8 cellular contexts compared by ENCODE assay signal in the genomic region with DNA sequence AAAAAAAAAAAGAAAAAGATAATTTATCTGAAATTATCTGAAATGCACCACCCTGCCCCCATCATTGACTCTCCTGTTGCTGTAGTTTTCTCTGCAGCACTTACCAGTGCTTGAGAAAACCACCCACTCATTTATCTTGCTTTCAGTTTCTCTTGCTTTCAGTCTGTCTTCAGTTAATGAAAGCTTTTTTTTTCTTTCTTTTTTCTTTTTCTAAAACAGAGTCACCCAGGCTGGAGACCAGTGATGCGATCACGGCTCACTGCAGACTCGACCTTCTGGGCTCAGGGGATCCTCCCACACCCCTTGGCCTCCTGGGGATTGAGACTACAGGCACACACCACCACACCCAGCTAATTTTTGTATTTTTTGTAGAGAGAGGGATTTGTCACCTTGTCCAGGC. TPM values are rescaled to one million over a fixed set of nuclear protein-coding genes. Genes with fewer than 3 reads are reported as not detected.
A peak's percentile ranks its signal among the peaks of the same experiment; 100 is the strongest.
DNase-seq lines count a peak whose midpoint lies in the region; ATAC-seq and TF ChIP-seq lines count a peak whose summit lies in the region.

No MANE protein-coding gene starts in this region.

- TF ChIP-seq POLR2A in breast epithelium (IDR thresholded peaks at IDR 0.05), result no peak

- in situ Hi-C loops in mammary epithelial cell (cut with MboI; ENCODE audit: low sequenced_read_pairs in 2 of 2), result no loop called here

- intact Hi-C loops in breast epithelium (cut with DNase I; ENCODE audit: low total_unique reads), result no loop called here
- intact Hi-C loops in mammary epithelial cell (cut with micrococcal nuclease), result no loop called here

- H3K4me3 Mint-ChIP-seq in osteocyte (ENCODE audit: unreplicated experiment), result peak overlapping the region; percentile 50

- no peak overlapping the region for H3K4me2 ChIP-seq in mammary epithelial cell (ENCODE audit: insufficient read depth, low read depth, low read length)

- dilution Hi-C loops in mammary epithelial cell (cut with HindIII; ENCODE audit: low sequenced_read_pairs), result no loop called here

- no peak overlapping the region for H2AFZ ChIP-seq in mammary epithelial cell (ENCODE audit: low read depth, low read length)

- H3K4me1 ChIP-seq in breast epithelium (no peaks in the 10 kb centered on the region), mammary epithelial cell (ENCODE audit: insufficient read depth, low read length) (peaks cover 15% of the 10 kb centered on the region)

- ATAC-seq in HG03457 (IDR thresholded peaks at IDR 0.05; ENCODE audit: unreplicated experiment), result peak; percentile 61

- no peak overlapping the region for H3K9ac ChIP-seq in mammary epithelial cell (ENCODE audit: insufficient read depth, low read length)

- H3K9me3 ChIP-seq in breast epithelium (no peaks in the 10 kb centered on the region), mammary epithelial cell (replicated peaks; ENCODE audit: insufficient read depth, low read length) (no peaks in the 10 kb centered on the region)

- H3K9me3 Mint-ChIP-seq in osteocyte (ENCODE audit: unreplicated experiment), result no peaks in the 10 kb centered on the region

- H3K4me3 ChIP-seq in breast epithelium (no peak overlapping the region), mammary epithelial cell (replicated peaks in 1 of 3; ENCODE audit: insufficient read depth in 1 of 3, low read depth in 2 of 3, low read length in 3 of 3) (no peak overlapping the region)

- no peak for TF ChIP-seq CTCF in breast epithelium (IDR thresholded peaks at IDR 0.05)
- no peak for TF ChIP-seq CTCF in mammary epithelial cell (conservative IDR thresholded peaks at IDR 0.05 in 1 of 2, IDR thresholded peaks at IDR 0.05 in 1 of 2; ENCODE audit: extremely low read depth in 1 of 2, insufficient read depth in 1 of 2, low read depth in 1 of 2, low read length in 2 of 2)
- TF ChIP-seq CTCF in osteocyte (IDR thresholded peaks at IDR 0.05), result no peak

- no peaks in the 10 kb centered on the region for H4K20me1 ChIP-seq in mammary epithelial cell (ENCODE audit: insufficient read depth, low read length)

- H3K27ac ChIP-seq in breast epithelium (peak overlapping the region; percentile 37 to 75), mammary epithelial cell (ENCODE audit: insufficient read depth, low read depth, low read length) (no peak overlapping the region)

- CTCF ChIA-PET in mammary epithelial cell (lab: Charles Lee; ENCODE audit: low non-redundant PET), result no interaction called here

- no peaks in the 10 kb centered on the region for H3K27me3 ChIP-seq in breast epithelium
- no peaks in the 10 kb centered on the region for H3K27me3 ChIP-seq in mammary epithelial cell (ENCODE audit: insufficient read depth, low read length)

- H3K36me3 Mint-ChIP-seq in osteocyte (ENCODE audit: unreplicated experiment), result no peaks in the 10 kb centered on the region

- peaks cover 14% of the 10 kb centered on the region for H3K4me1 Mint-ChIP-seq in osteocyte (ENCODE audit: unreplicated experiment)

- no peaks in the 10 kb centered on the region for H3K79me2 ChIP-seq in mammary epithelial cell (ENCODE audit: insufficient read depth, low read length)

- H3K36me3 ChIP-seq in breast epithelium, result no peaks in the 10 kb centered on the region
- H3K36me3 ChIP-seq in mammary epithelial cell (ENCODE audit: insufficient read depth, low read length), result no peaks in the 10 kb centered on the region

- WGBS in mammary epithelial cell (ENCODE audit: low coverage, missing lambda C conversion rate), result 50% methylated on average over 3 of the region's 3 CpGs

- BruUV-seq in mammary epithelial cell (replicated peaks; lab: Mats Ljungman, UMichigan), result no TSS peak

- H3K27me3 Mint-ChIP-seq in osteocyte (ENCODE audit: unreplicated experiment), result no peaks in the 10 kb centered on the region

- DNase-seq in breast epithelium (ENCODE audit: low spot score in 2 of 2), result no peak
- DNase-seq in mammary epithelial cell, result no peak
- DNase-seq in activated CD8-positive, alpha-beta memory T cell treated with anti-CD3 and anti-CD28 coated beads, Interleukin-2, amount 50 U/mL, for 48 hours, result peak; percentile 69
- no peak for DNase-seq in osteocyte (ENCODE audit: extremely low spot score, unreplicated experiment)
- no peak for DNase-seq in NCI-H524 treated with DMSO at 0.1 percent for 48 hours (lab: John Stamatoyannopoulos, UW)
- no peak for DNase-seq in RKO (ENCODE audit: low spot score)
- DNase-seq in putamen (ENCODE audit: low spot score), result no peak

- peak overlapping the region; percentile 46 for H3K27ac Mint-ChIP-seq in osteocyte (ENCODE audit: unreplicated experiment)

RNA-seq across cellular contexts. Expression of a gene that starts 4.3 kb away (rescaled TPM):
- total RNA-seq in breast epithelium, result 100 to 1,000 TPM in 1 of 3 donors, 10 to 100 TPM in 2; 33.4 to 101 (median 92.8) TPM
- total RNA-seq in mammary epithelial cell, result 10 to 100 TPM in 1 of 2 donors, 1 to 10 TPM in 1; 9.8 to 12.0 TPM
- 24.4 TPM for polyA plus RNA-seq in mammary epithelial cell
- polyA minus RNA-seq in mammary epithelial cell, result 44.7 TPM
- 1.3 and 1.6 TPM in 2 replicates for total RNA-seq in osteocyte

RNA-seq across cellular contexts. Expression of a gene that starts 15.5 kb away (rescaled TPM):
- 10 to 100 TPM in 2 of 3 donors, 1 to 10 TPM in 1; 8.5 to 35.4 (median 23.3) TPM for total RNA-seq in breast epithelium
- total RNA-seq in mammary epithelial cell, result 10 to 100 TPM in 1 of 2 donors, 1 to 10 TPM in 1; 7.4 to 18.5 TPM
- 4.3 TPM for polyA plus RNA-seq in mammary epithelial cell
- 3.7 TPM for polyA minus RNA-seq in mammary epithelial cell
- total RNA-seq in osteocyte, result 18.2 and 18.3 TPM in 2 replicates

RNA-seq across cellular contexts. Expression of a gene that starts 22.7 kb away (rescaled TPM):
- total RNA-seq in breast epithelium (10 to 100 TPM; 31.7 to 38.0 (median 37.3) TPM), mammary epithelial cell (10 to 100 TPM; 34.7 to 71.2 TPM), osteocyte (49.2 and 49.9 TPM in 2 replicates)
- polyA plus RNA-seq in mammary epithelial cell, result 93.0 TPM
- 70.5 TPM for polyA minus RNA-seq in mammary epithelial cell

RNA-seq across cellular contexts. Expression of a gene that starts 43.1 kb away (rescaled TPM):
- total RNA-seq in breast epithelium (100 to 1,000 TPM in 1 of 3 donors, 10 to 100 TPM in 1, 1 to 10 TPM in 1; 2.2 to 106 (median 74.3) TPM), mammary epithelial cell (10 to 100 TPM in 1 of 2 donors, not detected in 1; 35.3 TPM), osteocyte (8.1 and 9.9 TPM in 2 replicates)
- polyA plus RNA-seq in mammary epithelial cell, result 0.03 TPM
- not detected for polyA minus RNA-seq in mammary epithelial cell

RNA-seq across cellular contexts. Expression of a gene that starts 52.8 kb away (rescaled TPM):
- 10 to 100 TPM; 37.0 to 56.0 (median 53.6) TPM for total RNA-seq in breast epithelium
- 10 to 100 TPM; 13.7 to 16.8 TPM for total RNA-seq in mammary epithelial cell
- polyA plus RNA-seq in mammary epithelial cell, result 28.5 TPM
- polyA minus RNA-seq in mammary epithelial cell, result 23.6 TPM
- total RNA-seq in osteocyte, result 28.9 and 30.0 TPM in 2 replicates
